2 cellular contexts compared by ENCODE assay signal in the genomic region with DNA sequence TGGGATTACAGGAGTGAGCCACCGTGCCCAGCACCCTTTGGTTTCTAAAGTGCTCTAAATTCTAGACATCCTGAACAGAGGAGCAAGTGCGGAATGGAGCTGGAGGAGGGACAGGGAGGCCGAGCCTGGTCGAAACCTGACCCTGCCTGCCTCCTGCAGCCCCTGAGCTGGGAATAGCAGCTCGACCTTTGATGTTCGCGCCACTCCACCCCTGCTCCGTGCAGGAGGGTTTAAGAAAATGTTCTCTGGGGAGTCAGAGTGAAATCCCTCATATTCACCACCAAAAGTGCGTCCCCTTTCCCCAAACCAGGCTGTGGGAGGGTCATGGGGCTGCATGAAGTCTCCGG.
TF ChIP-seq lines count a peak whose summit lies in the region.

No MANE protein-coding gene starts in this region.

TF ChIP-seq in WTC11, 78 proteins besides CTCF, POLR2A, EP300 and RAD21:
- TF ChIP-seq RELA (CRISPR knock-in tag; IDR thresholded peaks at IDR 0.05; ENCODE audit: borderline replicate concordance) = no peak
- no peak for TF ChIP-seq NFYB (CRISPR knock-in tag; conservative IDR thresholded peaks at IDR 0.05; ENCODE audit: low read depth)
- TF ChIP-seq JAZF1 (CRISPR knock-in tag; IDR thresholded peaks at IDR 0.05) = no peak
- TF ChIP-seq E2F1 (CRISPR knock-in tag; IDR thresholded peaks at IDR 0.05) = no peak
- no peak for TF ChIP-seq NFATC4 (CRISPR knock-in tag; IDR thresholded peaks at IDR 0.05)
- no peak for TF ChIP-seq JUN (CRISPR knock-in tag; IDR thresholded peaks at IDR 0.05)
- TF ChIP-seq, protein P1, sequence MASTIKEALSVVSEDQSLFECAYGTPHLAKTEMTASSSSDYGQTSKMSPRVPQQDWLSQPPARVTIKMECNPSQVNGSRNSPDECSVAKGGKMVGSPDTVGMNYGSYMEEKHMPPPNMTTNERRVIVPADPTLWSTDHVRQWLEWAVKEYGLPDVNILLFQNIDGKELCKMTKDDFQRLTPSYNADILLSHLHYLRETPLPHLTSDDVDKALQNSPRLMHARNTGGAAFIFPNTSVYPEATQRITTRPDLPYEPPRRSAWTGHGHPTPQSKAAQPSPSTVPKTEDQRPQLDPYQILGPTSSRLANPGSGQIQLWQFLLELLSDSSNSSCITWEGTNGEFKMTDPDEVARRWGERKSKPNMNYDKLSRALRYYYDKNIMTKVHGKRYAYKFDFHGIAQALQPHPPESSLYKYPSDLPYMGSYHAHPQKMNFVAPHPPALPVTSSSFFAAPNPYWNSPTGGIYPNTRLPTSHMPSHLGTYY (CRISPR knock-in tag; IDR thresholded peaks at IDR 0.05) = no peak
- TF ChIP-seq TP53 (CRISPR knock-in tag; IDR thresholded peaks at IDR 0.05) = no peak
- TF ChIP-seq TEAD4 (CRISPR knock-in tag; IDR thresholded peaks at IDR 0.05) = no peak
- TF ChIP-seq, protein P2, sequence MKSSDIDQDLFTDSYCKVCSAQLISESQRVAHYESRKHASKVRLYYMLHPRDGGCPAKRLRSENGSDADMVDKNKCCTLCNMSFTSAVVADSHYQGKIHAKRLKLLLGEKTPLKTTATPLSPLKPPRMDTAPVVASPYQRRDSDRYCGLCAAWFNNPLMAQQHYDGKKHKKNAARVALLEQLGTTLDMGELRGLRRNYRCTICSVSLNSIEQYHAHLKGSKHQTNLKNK (CRISPR knock-in tag; IDR thresholded peaks at IDR 0.05) = no peak
- TF ChIP-seq, protein P3, sequence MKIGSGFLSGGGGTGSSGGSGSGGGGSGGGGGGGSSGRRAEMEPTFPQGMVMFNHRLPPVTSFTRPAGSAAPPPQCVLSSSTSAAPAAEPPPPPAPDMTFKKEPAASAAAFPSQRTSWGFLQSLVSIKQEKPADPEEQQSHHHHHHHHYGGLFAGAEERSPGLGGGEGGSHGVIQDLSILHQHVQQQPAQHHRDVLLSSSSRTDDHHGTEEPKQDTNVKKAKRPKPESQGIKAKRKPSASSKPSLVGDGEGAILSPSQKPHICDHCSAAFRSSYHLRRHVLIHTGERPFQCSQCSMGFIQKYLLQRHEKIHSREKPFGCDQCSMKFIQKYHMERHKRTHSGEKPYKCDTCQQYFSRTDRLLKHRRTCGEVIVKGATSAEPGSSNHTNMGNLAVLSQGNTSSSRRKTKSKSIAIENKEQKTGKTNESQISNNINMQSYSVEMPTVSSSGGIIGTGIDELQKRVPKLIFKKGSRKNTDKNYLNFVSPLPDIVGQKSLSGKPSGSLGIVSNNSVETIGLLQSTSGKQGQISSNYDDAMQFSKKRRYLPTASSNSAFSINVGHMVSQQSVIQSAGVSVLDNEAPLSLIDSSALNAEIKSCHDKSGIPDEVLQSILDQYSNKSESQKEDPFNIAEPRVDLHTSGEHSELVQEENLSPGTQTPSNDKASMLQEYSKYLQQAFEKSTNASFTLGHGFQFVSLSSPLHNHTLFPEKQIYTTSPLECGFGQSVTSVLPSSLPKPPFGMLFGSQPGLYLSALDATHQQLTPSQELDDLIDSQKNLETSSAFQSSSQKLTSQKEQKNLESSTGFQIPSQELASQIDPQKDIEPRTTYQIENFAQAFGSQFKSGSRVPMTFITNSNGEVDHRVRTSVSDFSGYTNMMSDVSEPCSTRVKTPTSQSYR (CRISPR knock-in tag; IDR thresholded peaks at IDR 0.05) = no peak
- TF ChIP-seq ESRRA (CRISPR knock-in tag; IDR thresholded peaks at IDR 0.05; ENCODE audit: borderline replicate concordance) = no peak
TF ChIP-seq in WTC11: peak in this region for 0.

TF ChIP-seq in HepG2, 621 proteins besides CTCF, POLR2A, EP300 and RAD21:
- no peak for TF ChIP-seq ZNF121 (CRISPR knock-in tag; IDR thresholded peaks at IDR 0.05)
- TF ChIP-seq POLR2AphosphoS5 (IDR thresholded peaks at IDR 0.05; ENCODE audit: low read depth, low read length) = 0 out of 2 replicates have a peak, but pooled peaks have one; percentile 7
- peak; percentile 94 for TF ChIP-seq ZSCAN25 (CRISPR knock-in tag; IDR thresholded peaks at IDR 0.05)
- TF ChIP-seq HIVEP1 (CRISPR knock-in tag; IDR thresholded peaks at IDR 0.05) = no peak
- TF ChIP-seq KDM4B (CRISPR knock-in tag; IDR thresholded peaks at IDR 0.05) = no peak
- no peak for TF ChIP-seq MYNN (CRISPR knock-in tag; IDR thresholded peaks at IDR 0.05; ENCODE audit: low read depth)
- TF ChIP-seq TBX2 (CRISPR knock-in tag; IDR thresholded peaks at IDR 0.05; ENCODE audit: borderline replicate concordance) = no peak
- 0 out of 2 replicates have a peak, but pooled peaks have one; percentile 22 for TF ChIP-seq SIX1 (CRISPR knock-in tag; IDR thresholded peaks at IDR 0.05; ENCODE audit: borderline replicate concordance)
- TF ChIP-seq SMAD9 (CRISPR knock-in tag; IDR thresholded peaks at IDR 0.05) = no peak
- TF ChIP-seq RBFOX2 (IDR thresholded peaks at IDR 0.05; ENCODE audit: low read depth, low read length) = no peak
- no peak for TF ChIP-seq FOXJ3 (CRISPR knock-in tag; IDR thresholded peaks at IDR 0.05; ENCODE audit: borderline replicate concordance)
- no peak for TF ChIP-seq PHF5A (CRISPR knock-in tag; IDR thresholded peaks at IDR 0.05; ENCODE audit: low read depth, unreplicated experiment)
- TF ChIP-seq KDM2A (CRISPR knock-in tag; IDR thresholded peaks at IDR 0.05; ENCODE audit: borderline replicate concordance, low read depth) = peak; percentile 36; the same call in 1 of the 2 replicates
- TF ChIP-seq ZNF451 (CRISPR knock-in tag; IDR thresholded peaks at IDR 0.05) = no peak
- TF ChIP-seq ZNF460 (CRISPR knock-in tag; IDR thresholded peaks at IDR 0.05; ENCODE audit: borderline replicate concordance) = 0 out of 2 replicates have a peak, but pooled peaks have one; percentile 8
- peak; percentile 35; the same call in 1 of the 2 replicates for TF ChIP-seq ZNF263 (CRISPR knock-in tag; IDR thresholded peaks at IDR 0.05)
